In genomic region chr7:151087247-151088018, GRCh38 we compare ENCODE assay signal across 1 cellular context.
TF ChIP-seq lines count a peak whose summit lies in the region.

No MANE protein-coding gene starts in this region.

TF ChIP-seq in K562, 482 proteins besides CTCF, POLR2A, EP300 and RAD21 (continued from another document and continues in another):
- TF ChIP-seq BCLAF1 (IDR thresholded peaks at IDR 0.05; ENCODE audit: borderline replicate concordance in 1 of 2, control insufficient read depth in 1 of 2, low read depth in 2 of 2, low read length in 1 of 2) (0 out of 4 replicates have a peak, but pooled peaks of 1 of the 2 experiments have one; percentile 32), ATF1 (CRISPR knock-in tag; IDR thresholded peaks at IDR 0.05) (no peak), ATF1 (tag; IDR thresholded peaks at IDR 0.05) (peak; percentile 75), CXXC5 (CRISPR knock-in tag; IDR thresholded peaks at IDR 0.05) (peak; percentile 87), ZZZ3 (IDR thresholded peaks at IDR 0.05) (no peak), ZNF354B (CRISPR knock-in tag; IDR thresholded peaks at IDR 0.05) (no peak), ZNF431 (CRISPR knock-in tag; IDR thresholded peaks at IDR 0.05) (no peak; the same call in 1 of the 2 replicates), ZBTB11 (CRISPR knock-in tag; IDR thresholded peaks at IDR 0.05) (peak in 1 of 3 experiments; percentile 64; a peak in 2 of 6 replicates), ZNF311 (CRISPR knock-in tag; IDR thresholded peaks at IDR 0.05) (no peak), HOXB6 (CRISPR knock-in tag; IDR thresholded peaks at IDR 0.05; ENCODE audit: borderline replicate concordance) (no peak), TSC22D4 (tag; IDR thresholded peaks at IDR 0.05) (no peak), TAF1 (IDR thresholded peaks at IDR 0.05; ENCODE audit: control insufficient read depth, extremely low read depth, insufficient read depth, low read length, severe bottlenecking) (peak; percentile 45), RBM22 (IDR thresholded peaks at IDR 0.05; ENCODE audit: low read depth, low read length, poor library complexity, severe bottlenecking) (no peak), PCBP2 (IDR thresholded peaks at IDR 0.05; ENCODE audit: low read depth, low read length, poor library complexity, severe bottlenecking) (no peak), ZBTB43 (CRISPR knock-in tag; IDR thresholded peaks at IDR 0.05) (no peak), KAT8 (IDR thresholded peaks at IDR 0.05; ENCODE audit: low read depth) (no peak), ZNF407 (IDR thresholded peaks at IDR 0.05; ENCODE audit: low read depth) (no peak), ARID1B (IDR thresholded peaks at IDR 0.05) (no peak), ATF3 (IDR thresholded peaks at IDR 0.05) (no peak), ATF3 (CRISPR knock-in tag; conservative IDR thresholded peaks at IDR 0.05) (peak; percentile 82; the same call in 1 of the 2 replicates), CREB3 (tag; conservative IDR thresholded peaks at IDR 0.05; ENCODE audit: low read depth) (no peak), ZNF583 (CRISPR knock-in tag; IDR thresholded peaks at IDR 0.05) (no peak), NFATC3 (IDR thresholded peaks at IDR 0.05) (no peak), ELF2 (CRISPR knock-in tag; IDR thresholded peaks at IDR 0.05) (0 out of 2 replicates have a peak, but pooled peaks have one; percentile 7), NFIX (CRISPR knock-in tag; IDR thresholded peaks at IDR 0.05; ENCODE audit: low read depth) (no peak), TOE1 (IDR thresholded peaks at IDR 0.05; ENCODE audit: borderline replicate concordance) (no peak; the same call in 1 of the 2 replicates), TOE1 (CRISPR knock-in tag; IDR thresholded peaks at IDR 0.05; ENCODE audit: borderline replicate concordance, low read depth) (no peak), ZC3H8 (IDR thresholded peaks at IDR 0.05) (0 out of 2 replicates have a peak, but pooled peaks have one; percentile 73), CHD2 (IDR thresholded peaks at IDR 0.05; ENCODE audit: low read depth, low read length) (no peak), USF1 (CRISPR knock-in tag; IDR thresholded peaks at IDR 0.05) (no peak), SIRT6 (IDR thresholded peaks at IDR 0.05; ENCODE audit: low read depth, low read length) (no peak), MYC (IDR thresholded peaks at IDR 0.05; ENCODE audit: low read depth, low read length) (peak; percentile 85), MYC (CRISPR knock-in tag; IDR thresholded peaks at IDR 0.05; ENCODE audit: borderline replicate concordance, low read depth) (peak; percentile 59; the same call in 1 of the 2 replicates), CCAR2 (IDR thresholded peaks at IDR 0.05; ENCODE audit: low read depth, low read length) (no peak), PREB (CRISPR knock-in tag; IDR thresholded peaks at IDR 0.05) (no peak), NUFIP1 (IDR thresholded peaks at IDR 0.05; ENCODE audit: partially characterized antibody) (no peak), KDM5B (IDR thresholded peaks at IDR 0.05; ENCODE audit: insufficient replicate concordance, low read depth, low read length) (peak; percentile 49), PML (IDR thresholded peaks at IDR 0.05; ENCODE audit: low read length) (no peak), GATAD2A (IDR thresholded peaks at IDR 0.05) (0 out of 2 replicates have a peak, but pooled peaks have one; percentile 43), ID3 (CRISPR knock-in tag; IDR thresholded peaks at IDR 0.05) (no peak), ID3 (tag; IDR thresholded peaks at IDR 0.05) (0 out of 2 replicates have a peak, but pooled peaks have one; percentile 43), HNRNPLL (IDR thresholded peaks at IDR 0.05; ENCODE audit: low read depth, low read length, poor library complexity, severe bottlenecking) (peak; percentile 24), NRF1 (conservative IDR thresholded peaks at IDR 0.05 in 1 of 2, IDR thresholded peaks at IDR 0.05 in 1 of 2) (peak; percentile 71 to 72)
